ENCODE assay signal across 10 cellular contexts in genomic region chr10:73218466-73219191, GRCh38. TPM values are rescaled to one million over a fixed set of nuclear protein-coding genes. Genes with fewer than 3 reads are reported as not detected.
DNase-seq lines count a peak whose midpoint lies in the region; ATAC-seq and TF ChIP-seq lines count a peak whose summit lies in the region.
"Had no signal": no experiment of that assay in that cellular context is flagged by ENCODE, and none has a peak within 500 bp of the region (broad histone marks: within the 10 kb centered on the region; RNA-seq: fewer than 3 reads in every experiment).

No MANE protein-coding gene starts in this region.

- no peak overlapping the region for H2AK5ac ChIP-seq in mesendoderm (ENCODE audit: low read length)

- no peak overlapping the region for H3K18ac ChIP-seq in mesendoderm (ENCODE audit: low read length)

- H3K27me3 ChIP-seq in mesendoderm (ENCODE audit: insufficient read depth, low read length, poor library complexity) = no peaks in the 10 kb centered on the region
- H3K27me3 ChIP-seq: Peyer's patch had no signal

- H3K27ac ChIP-seq in mesendoderm (ENCODE audit: low read depth, low read length) = no peak overlapping the region
- H3K27ac ChIP-seq: Peyer's patch had no signal

- H3K23ac ChIP-seq in mesendoderm (ENCODE audit: low read length) = no peak overlapping the region

- H2BK120ac ChIP-seq in mesendoderm (ENCODE audit: low read depth, low read length) = no peak overlapping the region

- H2BK5ac ChIP-seq in mesendoderm (ENCODE audit: low read length) = no peak overlapping the region

- H3K79me1 ChIP-seq in mesendoderm (ENCODE audit: low read length) = no peaks in the 10 kb centered on the region

- H4K8ac ChIP-seq in mesendoderm (ENCODE audit: low read depth, low read length) = no peak overlapping the region

- H2BK15ac ChIP-seq in mesendoderm (replicated peaks; ENCODE audit: low read depth) = no peak overlapping the region

- H3K4me3 ChIP-seq in mesendoderm (ENCODE audit: low read length) = no peak overlapping the region
- H3K4me3 ChIP-seq: Peyer's patch had no signal

- no peak overlapping the region for H3K4me2 ChIP-seq in mesendoderm (ENCODE audit: low read length)

- H3K4me1 ChIP-seq in mesendoderm (ENCODE audit: control insufficient read depth, low read depth, low read length) = no peaks in the 10 kb centered on the region
- H3K4me1 ChIP-seq: Peyer's patch had no signal

- peak; percentile 61 for DNase-seq in ELR (ENCODE audit: low read depth)
- DNase-seq in KG1 (lab: John Stamatoyannopoulos, UW) = peak; percentile 8
- peak; percentile 14 for DNase-seq in astrocyte of the hippocampus (ENCODE audit: low read depth, low spot score)
- DNase-seq in mesendoderm = peak; percentile 40
- DNase-seq in GF-D8 (lab: John Stamatoyannopoulos, UW) = no peak
- no peak for DNase-seq in NCI-H1092 treated with DMSO at 0.1 percent for 48 hours (lab: John Stamatoyannopoulos, UW)
- DNase-seq in omental fat pad (ENCODE audit: low spot score) = no peak
- no peak for DNase-seq in activated CD4-positive, CD25-positive, alpha-beta regulatory T cell treated with anti-CD3 and anti-CD28 coated beads, Interleukin-2, amount 50 U/mL, for 72 hours
- DNase-seq: GOT3, Peyer's patch had no signal

- no peaks in the 10 kb centered on the region for H3K36me3 ChIP-seq in mesendoderm (ENCODE audit: control insufficient read depth, insufficient read depth, low read length)

- H3K4ac ChIP-seq in mesendoderm (ENCODE audit: low read depth, low read length) = no peak overlapping the region

- no peak overlapping the region for H3K9ac ChIP-seq in mesendoderm (ENCODE audit: low read length)

- ATAC-seq in omental fat pad (ENCODE audit: low FRiP score) = no peak

- no peak overlapping the region for H4K5ac ChIP-seq in mesendoderm (ENCODE audit: low read length)

- no CpG with 5 or more reads among the region's 2 CpGs for WGBS in mesendoderm (ENCODE audit: extremely low coverage, insufficient coverage, low lambda C conversion rate)

- no peak for TF ChIP-seq CTCF in omental fat pad (IDR thresholded peaks at IDR 0.05)

- no peak overlapping the region for H3K56ac ChIP-seq in mesendoderm (ENCODE audit: low read length)

- no peaks in the 10 kb centered on the region for H3K79me2 ChIP-seq in mesendoderm (ENCODE audit: control insufficient read depth, insufficient read depth, low read length)

RNA-seq across cellular contexts. Expression of gene DNAJC9, which starts 28.4 kb away (rescaled TPM):
- 39.0 TPM for polyA plus RNA-seq in mesendoderm (2013, experiment 1 of 2)
- 38.7 TPM for polyA plus RNA-seq in mesendoderm (2013, experiment 2 of 2)
- 10 to 100 TPM in 2 of 4 donors, 1 to 10 TPM in 2; 5.9 to 14.8 (median 11.6) TPM for total RNA-seq in omental fat pad

RNA-seq across cellular contexts. Expression of gene MRPS16, which starts 33.8 kb away (rescaled TPM):
- polyA plus RNA-seq in mesendoderm (2013, experiment 1 of 2) = 73.0 TPM
- 74.2 TPM for polyA plus RNA-seq in mesendoderm (2013, experiment 2 of 2)
- 10 to 100 TPM; 35.8 to 47.9 (median 39.9) TPM for total RNA-seq in omental fat pad

RNA-seq across cellular contexts. Expression of gene FAM149B1, which starts 50.7 kb away (rescaled TPM):
- polyA plus RNA-seq in mesendoderm (2013, experiment 1 of 2) = 17.7 TPM
- polyA plus RNA-seq in mesendoderm (2013, experiment 2 of 2) = 15.6 TPM
- total RNA-seq in omental fat pad = 10 to 100 TPM; 14.2 to 20.0 (median 16.6) TPM

RNA-seq across cellular contexts. Expression of gene ECD, which starts 50.8 kb away (rescaled TPM):
- 31.7 TPM for polyA plus RNA-seq in mesendoderm (2013, experiment 1 of 2)
- 31.9 TPM for polyA plus RNA-seq in mesendoderm (2013, experiment 2 of 2)
- 10 to 100 TPM; 24.9 to 43.4 (median 35.5) TPM for total RNA-seq in omental fat pad

Comparison
In these comparisons a context has a peak if more than half of its experiments do, and no peak if none do; other contexts are left out.
1. DNase-seq: peak in ELR (single experiment), KG1 (single experiment), astrocyte of the hippocampus (single experiment) and mesendoderm (single experiment); none in GF-D8 (single experiment), NCI-H1092 treated with DMSO at 0.1 percent for 48 hours (single experiment), omental fat pad (single experiment) and activated CD4-positive, CD25-positive, alpha-beta regulatory T cell treated with anti-CD3 and anti-CD28 coated beads, Interleukin-2, amount 50 U/mL, for 72 hours (single experiment).